In genomic region chr18:27994571-27994970, GRCh38 we compare ENCODE assay signal across 22 cellular contexts.
"Had no signal": no experiment of that assay in that cellular context is flagged by ENCODE, and none has a peak within 500 bp of the region (broad histone marks: within the 10 kb centered on the region; RNA-seq: fewer than 3 reads in every experiment).

No MANE protein-coding gene starts in this region.

- H3K36me3 Mint-ChIP-seq: activated naive CD8-positive, alpha-beta T cell treated with anti-CD3 and anti-CD28 coated beads, Interleukin-2, amount 10 ng/mL, durations not matched to agents 7 days and 5 days; naive thymus-derived CD8-positive, alpha-beta T cell had no signal

- H3K4me1 Mint-ChIP-seq: activated CD4-positive, alpha-beta memory T cell treated with anti-CD3 and anti-CD28 coated beads, Interleukin-2, amount 10 ng/mL, durations not matched to agents 7 days and 5 days; activated CD4-positive, alpha-beta T cell treated with anti-CD3 and anti-CD28 coated beads, Interleukin-2, amount 10 ng/mL, durations not matched to agents 24 days and 14 days; activated naive CD8-positive, alpha-beta T cell treated with anti-CD3 and anti-CD28 coated beads, Interleukin-2, amount 10 ng/mL, durations not matched to agents 7 days and 5 days; naive thymus-derived CD8-positive, alpha-beta T cell had no signal

- H3K9me3 Mint-ChIP-seq: dendritic cell treated with granulocyte-macrophage colony-stimulating factor and Interleukin-4, amounts not matched to agents 40 ng/mL and 50 ng/mL, for 4 days; stimulated activated naive CD8-positive, alpha-beta T cell treated with anti-CD3 and anti-CD28 coated beads, Interleukin-15, Interleukin-2, amounts not matched to agents 100 ng/mL and 50 ng/mL, for 24 hours had no signal

- DNase-seq: activated CD4-positive, alpha-beta memory T cell treated with anti-CD3 and anti-CD28 coated beads, Interleukin-2, amount 10 ng/mL, durations not matched to agents 7 days and 5 days; activated CD4-positive, alpha-beta T cell treated with anti-CD3 and anti-CD28 coated beads, Interleukin-2, amount 10 ng/mL, durations not matched to agents 24 days and 14 days; activated effector memory CD4-positive, alpha-beta T cell treated with Interleukin-2 at 50 U/mL for 16 hours; activated naive CD4-positive, alpha-beta T cell treated with anti-CD3 and anti-CD28 coated beads for 36 hours; activated naive CD8-positive, alpha-beta T cell treated with anti-CD3 and anti-CD28 coated beads, Interleukin-2, amount 10 ng/mL, durations not matched to agents 7 days and 5 days; activated T-cell treated with anti-CD3 and anti-CD28 coated beads, Interleukin-2, amount 50 U/mL, for 72 hours; amygdala; effector CD8-positive, alpha-beta T cell; foreskin keratinocyte; hypothalamus; mesendoderm; naive thymus-derived CD8-positive, alpha-beta T cell; pancreas; stimulated activated CD4-positive, alpha-beta T cell treated with anti-CD3 and anti-CD28 coated beads, Interleukin-4, amount 100 ng/mL, for 4 hours; substantia nigra; thyroid gland; upper lobe of right lung had no signal

- H3K4me1 ChIP-seq: pancreas, thyroid gland, upper lobe of right lung had no signal

- H3K9me3 ChIP-seq: pancreas, thyroid gland, upper lobe of right lung had no signal

- H3K27ac ChIP-seq: foreskin keratinocyte, pancreas, thyroid gland, upper lobe of right lung, VCaP had no signal

- H3K4me3 Mint-ChIP-seq: activated CD4-positive, alpha-beta memory T cell treated with anti-CD3 and anti-CD28 coated beads, Interleukin-2, amount 10 ng/mL, durations not matched to agents 7 days and 5 days; activated CD4-positive, alpha-beta T cell treated with anti-CD3 and anti-CD28 coated beads, Interleukin-2, amount 10 ng/mL, durations not matched to agents 24 days and 14 days; activated naive CD4-positive, alpha-beta T cell treated with anti-CD3 and anti-CD28 coated beads for 36 hours; activated naive CD8-positive, alpha-beta T cell treated with anti-CD3 and anti-CD28 coated beads, Interleukin-2, amount 10 ng/mL, durations not matched to agents 7 days and 5 days; activated T-cell treated with anti-CD3 and anti-CD28 coated beads, Interleukin-2, amount 50 U/mL, for 72 hours; dendritic cell treated with granulocyte-macrophage colony-stimulating factor and Interleukin-4, amounts not matched to agents 40 ng/mL and 50 ng/mL, for 4 days; naive thymus-derived CD8-positive, alpha-beta T cell; stimulated activated naive CD8-positive, alpha-beta T cell treated with anti-CD3 and anti-CD28 coated beads, Interleukin-15, Interleukin-2, amounts not matched to agents 100 ng/mL and 50 ng/mL, for 24 hours had no signal

- H3K27me3 Mint-ChIP-seq: activated CD4-positive, alpha-beta memory T cell treated with anti-CD3 and anti-CD28 coated beads, Interleukin-2, amount 10 ng/mL, durations not matched to agents 7 days and 5 days; activated CD4-positive, alpha-beta T cell treated with anti-CD3 and anti-CD28 coated beads, Interleukin-2, amount 10 ng/mL, durations not matched to agents 24 days and 14 days; activated naive CD8-positive, alpha-beta T cell treated with anti-CD3 and anti-CD28 coated beads, Interleukin-2, amount 10 ng/mL, durations not matched to agents 7 days and 5 days; dendritic cell treated with granulocyte-macrophage colony-stimulating factor and Interleukin-4, amounts not matched to agents 40 ng/mL and 50 ng/mL, for 4 days; naive thymus-derived CD8-positive, alpha-beta T cell; stimulated activated naive CD8-positive, alpha-beta T cell treated with anti-CD3 and anti-CD28 coated beads, Interleukin-15, Interleukin-2, amounts not matched to agents 100 ng/mL and 50 ng/mL, for 24 hours had no signal

- H3K4me3 ChIP-seq: pancreas, thyroid gland, upper lobe of right lung had no signal

- H3K36me3 ChIP-seq: pancreas, thyroid gland, upper lobe of right lung had no signal

- ATAC-seq: activated CD4-positive, CD25-positive, alpha-beta regulatory T cell treated with anti-CD3 and anti-CD28 coated beads, Interleukin-2, amount 50 U/mL, for 24 hours; activated T-cell treated with anti-CD3 and anti-CD28 coated beads, Interleukin-2, amount 50 U/mL, for 72 hours; foreskin keratinocyte; naive thymus-derived CD8-positive, alpha-beta T cell; pancreas; SK-N-SH treated with all-trans-retinoic acid at 6 μM for 48 hours; upper lobe of right lung had no signal

- H3K27me3 ChIP-seq: foreskin keratinocyte, pancreas, thyroid gland, upper lobe of right lung had no signal

- H3K27ac Mint-ChIP-seq: activated CD4-positive, alpha-beta memory T cell treated with anti-CD3 and anti-CD28 coated beads, Interleukin-2, amount 10 ng/mL, durations not matched to agents 7 days and 5 days; activated CD4-positive, alpha-beta T cell treated with anti-CD3 and anti-CD28 coated beads, Interleukin-2, amount 10 ng/mL, durations not matched to agents 24 days and 14 days; activated naive CD4-positive, alpha-beta T cell treated with anti-CD3 and anti-CD28 coated beads for 36 hours; activated naive CD8-positive, alpha-beta T cell treated with anti-CD3 and anti-CD28 coated beads, Interleukin-2, amount 10 ng/mL, durations not matched to agents 7 days and 5 days; activated T-cell treated with anti-CD3 and anti-CD28 coated beads, Interleukin-2, amount 50 U/mL, for 72 hours; dendritic cell treated with granulocyte-macrophage colony-stimulating factor and Interleukin-4, amounts not matched to agents 40 ng/mL and 50 ng/mL, for 4 days; naive thymus-derived CD8-positive, alpha-beta T cell; stimulated activated naive CD8-positive, alpha-beta T cell treated with anti-CD3 and anti-CD28 coated beads, Interleukin-15, Interleukin-2, amounts not matched to agents 100 ng/mL and 50 ng/mL, for 24 hours had no signal
